Comparison of ENCODE assay signal across 16 cellular contexts in the genomic region with DNA sequence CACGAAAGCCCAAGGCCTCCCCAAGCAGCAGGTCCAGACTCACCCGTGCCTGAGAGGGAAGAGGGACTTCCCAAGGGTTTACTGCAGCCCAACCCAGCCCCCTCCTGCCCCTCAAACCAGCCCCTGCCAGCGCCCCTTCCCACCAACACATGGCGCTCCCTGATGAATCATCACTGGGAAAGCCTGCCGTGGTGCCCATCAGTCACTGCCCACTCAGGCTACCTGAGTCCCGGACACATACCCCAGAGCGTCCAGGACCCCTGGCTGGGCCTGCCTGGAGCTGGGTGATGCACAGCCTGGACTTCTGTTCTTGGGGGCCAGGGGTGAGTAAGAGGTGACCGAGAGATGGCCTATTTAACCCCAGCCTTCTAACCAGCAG.
DNase-seq lines count a peak whose midpoint lies in the region; ATAC-seq and TF ChIP-seq lines count a peak whose summit lies in the region.
"Had no signal": no experiment of that assay in that cellular context is flagged by ENCODE, and none has a peak within 500 bp of the region (broad histone marks: within the 10 kb centered on the region; RNA-seq: fewer than 3 reads in every experiment).

No MANE protein-coding gene starts in this region.

- no peak overlapping the region for H2BK12ac ChIP-seq in neuronal stem cell (ENCODE audit: low read length)

- no peak overlapping the region for H3K9ac ChIP-seq in neuronal stem cell (ENCODE audit: low read depth, low read length, poor library complexity)

- peaks cover 6% of the 10 kb centered on the region for H3K36me3 ChIP-seq in ectodermal cell (ENCODE audit: control insufficient read depth, insufficient read depth, low read length)
- peaks cover 21 to 69% of the 10 kb centered on the region in 2 donors for H3K36me3 ChIP-seq in neuronal stem cell (replicated peaks in 1 of 2; ENCODE audit: control insufficient read depth in 2 of 2, insufficient read depth in 2 of 2, low read length in 2 of 2)
- H3K36me3 ChIP-seq in uterus: no peaks in the 10 kb centered on the region
- H3K36me3 ChIP-seq in ascending aorta: peaks cover 18 to 76% of the 10 kb centered on the region in 2 donors
- H3K36me3 ChIP-seq: SJCRH30 had no signal

- ATAC-seq in Right ventricle myocardium superior (ENCODE audit: poor library complexity) (no peak), left cardiac atrium (no peak)

- no peak overlapping the region for H3K4me2 ChIP-seq in neuronal stem cell (ENCODE audit: insufficient read depth, low read length, poor library complexity, severe bottlenecking)

- in situ Hi-C loops in G401 (cut with HindIII; ENCODE audit: low sequenced_read_pairs): no loop called here

- H3K18ac ChIP-seq in neuronal stem cell (ENCODE audit: low read length): peak overlapping the region; percentile 38

- H4K8ac ChIP-seq in neuronal stem cell (ENCODE audit: low read depth, low read length): no peak overlapping the region

- no peak for TF ChIP-seq CTCF in uterus (IDR thresholded peaks at IDR 0.05)
- no peak for TF ChIP-seq CTCF in ascending aorta (IDR thresholded peaks at IDR 0.05)

- 84 to 86% methylated on average over 8 of the region's 8 CpGs for WGBS in ectodermal cell, 2 experiments
- no CpG with 5 or more reads among the region's 8 CpGs for WGBS in neuronal stem cell (ENCODE audit: extremely low coverage in 2 of 2, insufficient read length in 2 of 2, insufficient replicate concordance in 1 of 2), 2 donors

- peak overlapping the region; percentile 4 for H2BK15ac ChIP-seq in neuronal stem cell (ENCODE audit: low read length)

- no peak overlapping the region for H2BK120ac ChIP-seq in neuronal stem cell (ENCODE audit: low read depth, low read length)

- H2AFZ ChIP-seq in neuronal stem cell (ENCODE audit: low read length): no peak overlapping the region

- no peak overlapping the region for H3K4ac ChIP-seq in neuronal stem cell (ENCODE audit: low read length)

- intact Hi-C loops in Right ventricle myocardium superior (cut with DNase I) (loop anchor here (5.0 kb wide), 1 partner anchor 78 kb away; no protein-coding TSS in a partner anchor), left cardiac atrium (cut with DNase I) (loop anchor here (2.0 to 5.0 kb wide), 2 partner anchors 78 to 80 kb away; no protein-coding TSS in a partner anchor), uterus (cut with DNase I; ENCODE audit: low total_unique reads) (loop anchor here (5.0 kb wide), 1 partner anchor 172 kb away; no protein-coding TSS in a partner anchor), ascending aorta (cut with DNase I) (loop anchor here (10.0 kb wide), 1 partner anchor 136 kb away; no protein-coding TSS in a partner anchor)

- peak overlapping the region; percentile 100 for H2BK5ac ChIP-seq in neuronal stem cell (ENCODE audit: low read length)

- peak overlapping the region; percentile 33 for H3K27ac ChIP-seq in ectodermal cell (ENCODE audit: insufficient read depth, low read depth, low read length, poor library complexity, severe bottlenecking)
- no peak overlapping the region for H3K27ac ChIP-seq in neuronal stem cell (replicated peaks; ENCODE audit: low read length)
- peak overlapping the region; percentile 68 to 70 for H3K27ac ChIP-seq in uterus
- no peak overlapping the region for H3K27ac ChIP-seq in ascending aorta
- H3K27ac ChIP-seq: 22Rv1, HL-60, SJCRH30 had no signal

- no peak for TF ChIP-seq POLR2A in uterus (IDR thresholded peaks at IDR 0.05)

- H3K27me3 ChIP-seq in ectodermal cell (ENCODE audit: control insufficient read depth, insufficient read depth, low read length, poor library complexity, severe bottlenecking): no peaks in the 10 kb centered on the region
- H3K27me3 ChIP-seq in neuronal stem cell (ENCODE audit: control insufficient read depth in 3 of 3, insufficient read depth in 3 of 3, low read depth in 1 of 3, low read length in 3 of 3): no peaks in the 10 kb centered on the region
- H3K27me3 ChIP-seq in uterus: no peaks in the 10 kb centered on the region
- no peaks in the 10 kb centered on the region for H3K27me3 ChIP-seq in ascending aorta
- H3K27me3 ChIP-seq: body of pancreas, Peyer's patch, SJCRH30 had no signal

- DNase-seq in Right ventricle myocardium superior (peak; percentile 36), left cardiac atrium (no peak), neuronal stem cell (ENCODE audit: low spot score) (no peak), uterus (peak in 1 of 2 donors; percentile 21), ascending aorta (ENCODE audit: low spot score in 2 of 2) (no peak), G401 (ENCODE audit: low spot score) (no peak)
- no peak for DNase-seq in stimulated activated CD4-positive, alpha-beta T cell treated with anti-CD3 and anti-CD28 coated beads, Interleukin-2, amount 100 ng/mL, for 48 hours
- DNase-seq: GOT3, NCI-H2227 treated with DMSO at 0.1 percent for 48 hours had no signal

- peak overlapping the region; percentile 65 for H3K23ac ChIP-seq in neuronal stem cell (ENCODE audit: low read depth, low read length, poor library complexity)

- H2AK5ac ChIP-seq in neuronal stem cell (ENCODE audit: low read depth, low read length): peak overlapping the region; percentile 77

- H3K4me3 ChIP-seq in ectodermal cell (ENCODE audit: insufficient read depth, low read depth, low read length): no peak overlapping the region
- no peak overlapping the region for H3K4me3 ChIP-seq in neuronal stem cell (ENCODE audit: low read length in 2 of 2)
- no peak overlapping the region for H3K4me3 ChIP-seq in uterus
- no peak overlapping the region for H3K4me3 ChIP-seq in ascending aorta
- H3K4me3 ChIP-seq: body of pancreas, Peyer's patch, SJCRH30, skin epidermis had no signal

- no peak overlapping the region for H3K14ac ChIP-seq in neuronal stem cell (ENCODE audit: low read length)

- peaks cover 38% of the 10 kb centered on the region for H3K4me1 ChIP-seq in ectodermal cell (ENCODE audit: control insufficient read depth, insufficient read depth, low read length)
- peaks cover 27% of the 10 kb centered on the region in 2 donors for H3K4me1 ChIP-seq in neuronal stem cell (ENCODE audit: control insufficient read depth in 2 of 2, insufficient read depth in 1 of 2, low read depth in 1 of 2, low read length in 2 of 2)
- peaks cover 0 to 21% of the 10 kb centered on the region in 2 donors for H3K4me1 ChIP-seq in uterus
- peaks cover 4 to 9% of the 10 kb centered on the region in 2 donors for H3K4me1 ChIP-seq in ascending aorta
- H3K4me1 ChIP-seq: SJCRH30 had no signal

- H4K91ac ChIP-seq in neuronal stem cell (ENCODE audit: low read depth, low read length, poor library complexity): no peak overlapping the region

- H3K9me3 ChIP-seq in ectodermal cell (ENCODE audit: control insufficient read depth, low read length) (no peaks in the 10 kb centered on the region), neuronal stem cell (replicated peaks in 1 of 2; ENCODE audit: control insufficient read depth in 2 of 2, insufficient read depth in 1 of 2, low read depth in 1 of 2, low read length in 2 of 2) (no peaks in the 10 kb centered on the region), uterus (no peaks in the 10 kb centered on the region), ascending aorta (no peaks in the 10 kb centered on the region)
- H3K9me3 ChIP-seq: body of pancreas, Peyer's patch, SJCRH30 had no signal

- H3K79me1 ChIP-seq in neuronal stem cell (ENCODE audit: low read depth, low read length): peaks cover 34% of the 10 kb centered on the region

Comparison
In these comparisons a context has a peak if more than half of its experiments do, and no peak if none do; other contexts are left out.
1. H3K27ac ChIP-seq: peak in ectodermal cell (single experiment) and uterus (2 of 2); none in neuronal stem cell (single experiment) and ascending aorta (0 of 2).